Comparison of ENCODE assay signal across 23 cellular contexts in the genomic region with DNA sequence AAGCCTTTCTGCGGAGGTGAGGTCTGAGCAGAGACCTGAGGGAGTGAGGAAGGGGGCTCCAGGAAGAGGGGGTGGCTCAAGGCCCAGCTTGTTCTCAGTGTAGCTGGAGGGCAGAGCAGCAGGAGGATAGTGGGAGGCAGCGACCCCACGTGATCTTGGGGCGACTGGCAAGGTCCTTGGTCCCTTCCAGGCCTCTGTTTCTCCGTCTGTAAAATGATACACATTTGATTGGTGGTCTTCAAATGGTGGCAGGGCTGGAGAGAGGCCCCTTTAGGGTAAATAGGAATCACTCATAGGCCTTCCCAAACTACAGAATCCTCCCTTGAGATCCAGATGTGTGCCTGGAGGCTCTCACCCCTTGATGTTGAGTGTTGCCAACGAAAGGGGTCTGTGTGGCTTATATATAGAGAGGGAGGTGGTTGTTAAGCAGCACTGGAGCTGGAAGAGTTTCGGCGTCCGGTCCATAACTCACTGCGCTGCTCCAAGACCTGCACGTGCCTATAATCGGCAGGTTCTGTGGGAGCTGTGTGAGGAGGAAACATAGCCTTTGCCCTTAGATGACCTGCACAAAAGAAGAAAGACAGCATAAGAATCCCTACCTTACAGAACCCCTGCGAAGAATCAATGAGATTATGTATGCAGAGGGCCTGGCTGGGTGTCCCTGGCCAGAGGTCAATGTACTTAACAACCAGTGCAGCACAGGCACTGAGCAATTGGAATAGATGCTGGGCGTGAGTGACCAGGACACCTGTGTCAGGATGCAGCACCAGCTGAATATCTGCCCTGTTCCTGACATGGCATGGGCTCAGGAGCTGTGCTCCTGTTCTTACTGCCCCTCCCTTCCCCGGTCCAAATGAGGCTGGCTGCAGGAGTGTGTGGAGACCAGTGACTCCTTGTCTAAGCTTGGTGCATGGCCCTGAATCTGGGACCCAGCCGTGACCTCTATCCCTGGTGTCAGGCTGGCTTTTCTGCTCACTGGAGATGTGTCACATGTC. TPM values are rescaled to one million over a fixed set of nuclear protein-coding genes. Genes with fewer than 3 reads are reported as not detected.
"Had no signal": no experiment of that assay in that cellular context is flagged by ENCODE, and none has a peak within 500 bp of the region (broad histone marks: within the 10 kb centered on the region; RNA-seq: fewer than 3 reads in every experiment).

No MANE protein-coding gene starts in this region.

- H3K36me3 ChIP-seq: sigmoid colon, thoracic aorta had no signal

- H3K27ac ChIP-seq: parathyroid adenoma, sigmoid colon, thoracic aorta had no signal

- H3K79me2 ChIP-seq: parathyroid adenoma had no signal

- H3K27me3 ChIP-seq: sigmoid colon had no signal

- H3K4me1 ChIP-seq: parathyroid adenoma, sigmoid colon had no signal

- H3K36me3 Mint-ChIP-seq: activated naive CD8-positive, alpha-beta T cell treated with anti-CD3 and anti-CD28 coated beads, Interleukin-2, amount 10 ng/mL, durations not matched to agents 7 days and 5 days; memory B cell; stimulated activated memory B cell treated with anti-CD40 and anti-IgM and Interleukin-4, amounts not matched to agents 10 μg/mL and 1 μg/mL and 100 μg/mL, for 72 hours; T-cell had no signal

- H3K9me3 Mint-ChIP-seq: activated naive CD8-positive, alpha-beta T cell treated with anti-CD3 and anti-CD28 coated beads, Interleukin-2, amount 10 ng/mL, durations not matched to agents 7 days and 5 days; activated T-helper 1 cell treated with anti-CD3 and anti-CD28 coated beads, Interleukin-12 subunit alpha, Interleukin-12 subunit beta, Interleukin-2, Interleukin-4 antibody, amounts not matched to agents 30 ng/mL and 10 ng/mL and 1 ng/mL, durations not matched to agents 14 hours and 24 hours and 36 hours; memory B cell; stimulated activated memory B cell treated with anti-CD40 and anti-IgM and Interleukin-4, amounts not matched to agents 10 μg/mL and 1 μg/mL and 100 μg/mL, for 72 hours; T-cell had no signal

- H3K4me3 ChIP-seq: sigmoid colon, thoracic aorta had no signal

- H2AFZ ChIP-seq: parathyroid adenoma had no signal

- DNase-seq: activated CD4-positive, alpha-beta T cell treated with anti-CD3 and anti-CD28 coated beads, Interleukin-2, amount 50 U/mL, for 1 hour; activated naive CD4-positive, alpha-beta T cell treated with Interleukin-2 at 50 U/mL for 16 hours; activated naive CD8-positive, alpha-beta T cell treated with anti-CD3 and anti-CD28 coated beads, Interleukin-2, amount 10 ng/mL, durations not matched to agents 7 days and 5 days; activated T-cell treated with anti-CD3 and anti-CD28 coated beads for 4 hours; amygdala; hypothalamus; left ventricle myocardium superior; sigmoid colon; stimulated activated CD4-positive, alpha-beta T cell treated with anti-CD3 and anti-CD28 coated beads, Interleukin-4, amount 100 ng/mL, for 4 hours had no signal

- FAIRE-seq: colon, frontal cortex, keratinocyte, urothelium cell line had no signal

- H3K4me3 Mint-ChIP-seq: activated naive CD8-positive, alpha-beta T cell treated with anti-CD3 and anti-CD28 coated beads, Interleukin-2, amount 10 ng/mL, durations not matched to agents 7 days and 5 days; activated T-helper 1 cell treated with anti-CD3 and anti-CD28 coated beads, Interleukin-12 subunit alpha, Interleukin-12 subunit beta, Interleukin-2, Interleukin-4 antibody, amounts not matched to agents 30 ng/mL and 10 ng/mL and 1 ng/mL, durations not matched to agents 14 hours and 24 hours and 36 hours; memory B cell; stimulated activated memory B cell treated with anti-CD40 and anti-IgM and Interleukin-4, amounts not matched to agents 10 μg/mL and 1 μg/mL and 100 μg/mL, for 72 hours; T-cell had no signal

- H3K9ac ChIP-seq: parathyroid adenoma had no signal

- ATAC-seq: left ventricle myocardium superior; SK-N-SH treated with all-trans-retinoic acid at 6 μM for 48 hours; stimulated activated memory B cell treated with anti-CD40 and anti-IgM and Interleukin-4, amounts not matched to agents 10 μg/mL and 1 μg/mL and 100 μg/mL, for 72 hours; T-cell had no signal

- H3K9me3 ChIP-seq: sigmoid colon, thoracic aorta had no signal

- H3K27ac Mint-ChIP-seq: activated naive CD8-positive, alpha-beta T cell treated with anti-CD3 and anti-CD28 coated beads, Interleukin-2, amount 10 ng/mL, durations not matched to agents 7 days and 5 days; activated T-helper 1 cell treated with anti-CD3 and anti-CD28 coated beads, Interleukin-12 subunit alpha, Interleukin-12 subunit beta, Interleukin-2, Interleukin-4 antibody, amounts not matched to agents 30 ng/mL and 10 ng/mL and 1 ng/mL, durations not matched to agents 14 hours and 24 hours and 36 hours; memory B cell; stimulated activated memory B cell treated with anti-CD40 and anti-IgM and Interleukin-4, amounts not matched to agents 10 μg/mL and 1 μg/mL and 100 μg/mL, for 72 hours; T-cell had no signal

RNA-seq across cellular contexts. Expression of gene OTOG, which starts 28.7 kb away (rescaled TPM):
- total RNA-seq: activated naive CD8-positive, alpha-beta T cell treated with anti-CD3 and anti-CD28 coated beads, Interleukin-2, amount 10 ng/mL, durations not matched to agents 7 days and 5 days; activated T-helper 1 cell treated with anti-CD3 and anti-CD28 coated beads, Interleukin-12 subunit alpha, Interleukin-12 subunit beta, Interleukin-2, Interleukin-4 antibody, amounts not matched to agents 30 ng/mL and 10 ng/mL and 1 ng/mL, durations not matched to agents 14 hours and 24 hours and 36 hours; cardiac septum; left ventricle myocardium superior; mononuclear cell; T-cell; thoracic aorta had no signal
- polyA plus RNA-seq: esophagus, keratinocyte had no signal

RNA-seq across cellular contexts. Expression of gene USH1C, which starts 31.5 kb away (rescaled TPM):
- total RNA-seq: activated naive CD8-positive, alpha-beta T cell treated with anti-CD3 and anti-CD28 coated beads, Interleukin-2, amount 10 ng/mL, durations not matched to agents 7 days and 5 days; activated T-helper 1 cell treated with anti-CD3 and anti-CD28 coated beads, Interleukin-12 subunit alpha, Interleukin-12 subunit beta, Interleukin-2, Interleukin-4 antibody, amounts not matched to agents 30 ng/mL and 10 ng/mL and 1 ng/mL, durations not matched to agents 14 hours and 24 hours and 36 hours; cardiac septum; frontal cortex; mononuclear cell; T-cell had no signal
- polyA plus RNA-seq: keratinocyte had no signal
